ENCODE assay signal across 9 cellular contexts in genomic region chr3:181695661-181696491, GRCh38. TPM values are rescaled to one million over a fixed set of nuclear protein-coding genes. Genes with fewer than 3 reads are reported as not detected.
DNase-seq lines count a peak whose midpoint lies in the region; ATAC-seq and TF ChIP-seq lines count a peak whose summit lies in the region.
"Had no signal": no experiment of that assay in that cellular context is flagged by ENCODE, and none has a peak within 500 bp of the region (broad histone marks: within the 10 kb centered on the region; RNA-seq: fewer than 3 reads in every experiment).

No MANE protein-coding gene starts in this region.

- H3K4me3 Mint-ChIP-seq in MCF 10A (ENCODE audit: unreplicated experiment) = no peak overlapping the region

- BruUV-seq in MCF 10A (replicated peaks; lab: Mats Ljungman, UMichigan) = no TSS peak

- no peak for DNase-seq in breast epithelium (ENCODE audit: low spot score in 2 of 2)
- no peak for DNase-seq in MCF 10A (ENCODE audit: unreplicated experiment)
- DNase-seq in esophagus muscularis mucosa (ENCODE audit: extremely low spot score) = no peak
- DNase-seq in vagina (ENCODE audit: extremely low spot score in 2 of 2) = no peak
- DNase-seq in activated CD4-positive, CD25-positive, alpha-beta regulatory T cell treated with anti-CD3 and anti-CD28 coated beads, Interleukin-2, amount 50 U/mL, for 72 hours = no peak
- DNase-seq in SW480 (ENCODE audit: low spot score) = no peak
- DNase-seq: NCI-H748 treated with DMSO at 0.1 percent for 48 hours had no signal

- TF ChIP-seq EP300 in esophagus muscularis mucosa (IDR thresholded peaks at IDR 0.05) = no peak

- intact Hi-C loops in breast epithelium (cut with DNase I; ENCODE audit: low total_unique reads) = no loop called here
- intact Hi-C loops in MCF 10A (cut with micrococcal nuclease) = no loop called here
- intact Hi-C loops in esophagus muscularis mucosa (cut with DNase I) = no loop called here
- intact Hi-C loops in vagina (cut with DNase I) = no loop called here

- peak overlapping the region; percentile 39 to 70 (median 46) for H3K4me3 ChIP-seq in breast epithelium
- H3K4me3 ChIP-seq in esophagus muscularis mucosa = peak overlapping the region; percentile 45 to 56 (median 52)
- peak overlapping the region; percentile 9 to 52 for H3K4me3 ChIP-seq in muscle layer of colon (ENCODE audit: low read depth in 1 of 2, low read length in 2 of 2)
- peak overlapping the region; percentile 41 to 59 for H3K4me3 ChIP-seq in vagina

- H3K27ac ChIP-seq in breast epithelium = peak overlapping the region in 1 of 2 donors; percentile 36
- peak overlapping the region; percentile 20 to 57 (median 48) for H3K27ac ChIP-seq in esophagus muscularis mucosa (replicated peaks in 1 of 4)
- H3K27ac ChIP-seq in muscle layer of colon (ENCODE audit: low read depth, low read length) = no peak overlapping the region
- H3K27ac ChIP-seq in vagina = peak overlapping the region; percentile 46

- H3K27me3 ChIP-seq in breast epithelium (peaks cover 0 to 63% of the 10 kb centered on the region in 2 donors), esophagus muscularis mucosa (peaks cover 0 to 63% (median 56%) of the 10 kb centered on the region in 4 donors), muscle layer of colon (ENCODE audit: control insufficient read depth in 1 of 2, insufficient read depth in 2 of 2, low read length in 2 of 2) (peaks cover 54 to 61% of the 10 kb centered on the region in 2 donors), vagina (no peaks in the 10 kb centered on the region)

- TF ChIP-seq POLR2A in breast epithelium (IDR thresholded peaks at IDR 0.05) (no peak), esophagus muscularis mucosa (IDR thresholded peaks at IDR 0.05; ENCODE audit: low read depth) (no peak), vagina (IDR thresholded peaks at IDR 0.05) (no peak)

- CTCF ChIA-PET in MCF 10A (lab: Yijun Ruan, JAX) = interaction anchor here (1.4 kb wide), 1 partner anchor 485 kb away, joined by 3 read pairs; no protein-coding TSS in a partner anchor

- POLR2A ChIA-PET in MCF 10A (lab: Yijun Ruan, JAX) = interaction anchor here (0.7 kb wide), 1 partner anchor 369 kb away, joined by 3 read pairs; no protein-coding TSS in a partner anchor

- H3K36me3 ChIP-seq in breast epithelium (no peaks in the 10 kb centered on the region), esophagus muscularis mucosa (no peaks in the 10 kb centered on the region), muscle layer of colon (ENCODE audit: insufficient read depth, low read length) (no peaks in the 10 kb centered on the region), vagina (no peaks in the 10 kb centered on the region)

- TF ChIP-seq CTCF in breast epithelium (IDR thresholded peaks at IDR 0.05) = no peak
- TF ChIP-seq CTCF in MCF 10A (IDR thresholded peaks at IDR 0.05; ENCODE audit: unreplicated experiment) = no peak
- TF ChIP-seq CTCF in esophagus muscularis mucosa (IDR thresholded peaks at IDR 0.05) = no peak
- TF ChIP-seq CTCF in vagina (IDR thresholded peaks at IDR 0.05) = no peak

- peaks cover 9% of the 10 kb centered on the region for H3K4me1 Mint-ChIP-seq in MCF 10A (ENCODE audit: insufficient read depth, unreplicated experiment)

- peaks cover 7% of the 10 kb centered on the region for H3K9me3 Mint-ChIP-seq in MCF 10A (ENCODE audit: unreplicated experiment)

- H3K27ac Mint-ChIP-seq in MCF 10A (ENCODE audit: low read depth, unreplicated experiment) = no peak overlapping the region

- no peak overlapping the region for H3K9ac ChIP-seq in muscle layer of colon (ENCODE audit: low read length)

- H3K4me1 ChIP-seq in breast epithelium = no peaks in the 10 kb centered on the region
- H3K4me1 ChIP-seq in esophagus muscularis mucosa = peaks cover 23 to 27% (median 26%) of the 10 kb centered on the region in 4 donors
- H3K4me1 ChIP-seq in muscle layer of colon (ENCODE audit: insufficient read depth, low read length) = peaks cover 18% of the 10 kb centered on the region
- H3K4me1 ChIP-seq in vagina = peaks cover 23% of the 10 kb centered on the region

- ATAC-seq in HG02642 (IDR thresholded peaks at IDR 0.05; ENCODE audit: poor library complexity, unreplicated experiment) = no peak

- no peaks in the 10 kb centered on the region for H3K27me3 Mint-ChIP-seq in MCF 10A (ENCODE audit: insufficient read depth, unreplicated experiment)

- WGBS in esophagus muscularis mucosa = 7% methylated on average over 43 of the region's 65 CpGs

- no peaks in the 10 kb centered on the region for H3K36me3 Mint-ChIP-seq in MCF 10A (ENCODE audit: insufficient read depth, unreplicated experiment)

- no peaks in the 10 kb centered on the region for H3K9me3 ChIP-seq in breast epithelium
- no peaks in the 10 kb centered on the region for H3K9me3 ChIP-seq in esophagus muscularis mucosa
- no peaks in the 10 kb centered on the region for H3K9me3 ChIP-seq in muscle layer of colon (ENCODE audit: low read length)
- no peaks in the 10 kb centered on the region for H3K9me3 ChIP-seq in vagina

RNA-seq across cellular contexts. Expression of gene SOX2, which starts 15.8 kb away (rescaled TPM):
- total RNA-seq in breast epithelium = under 1 TPM in 2 of 3 donors, not detected in 1; under 0.01 to 0.16 TPM
- total RNA-seq in MCF 10A (2022) = not detected in 2 replicates
- total RNA-seq in esophagus muscularis mucosa = 1 to 10 TPM; 2.5 to 7.3 (median 4.0) TPM
- 2.9 TPM for total RNA-seq in vagina
